ENCODE assay signal across 24 cellular contexts in the genomic region with DNA sequence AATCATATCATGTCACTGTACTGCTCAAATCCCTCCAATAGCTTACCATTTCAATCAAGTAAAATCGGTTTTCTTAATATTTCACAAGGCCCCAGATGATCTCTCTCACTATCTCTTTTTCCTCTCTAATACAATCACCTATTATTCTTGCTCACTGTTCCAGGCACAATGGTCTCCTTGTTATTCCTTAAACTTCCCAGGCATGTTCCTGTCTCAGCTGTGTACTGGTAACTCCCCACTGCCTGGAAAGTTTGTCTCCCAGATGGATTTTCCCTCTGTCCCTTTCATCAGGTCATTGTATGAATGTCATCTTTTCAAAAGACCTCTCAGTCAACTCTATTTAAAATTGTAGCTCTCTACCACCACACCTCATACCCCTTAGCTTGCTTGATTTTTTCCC.
"Had no signal": no experiment of that assay in that cellular context is flagged by ENCODE, and none has a peak within 500 bp of the region (broad histone marks: within the 10 kb centered on the region; RNA-seq: fewer than 3 reads in every experiment).

No MANE protein-coding gene starts in this region.

- H3K79me2 ChIP-seq: hepatocyte had no signal

- H3K36me3 Mint-ChIP-seq: activated CD8-positive, alpha-beta memory T cell treated with anti-CD3 and anti-CD28 coated beads, Interleukin-2, amount 10 ng/mL, durations not matched to agents 7 days and 5 days; activated naive CD4-positive, alpha-beta T cell treated with anti-CD3 and anti-CD28 coated beads, Interleukin-2, amount 50 U/mL, for 72 hours; naive thymus-derived CD8-positive, alpha-beta T cell; WTC11 had no signal

- H3K36me3 ChIP-seq: colonic mucosa, gastrocnemius medialis, thyroid gland, upper lobe of right lung had no signal

- H3K4me2 ChIP-seq: hepatocyte had no signal

- H3K27ac ChIP-seq: colonic mucosa, gastrocnemius medialis, hepatocyte, skin epidermis, thyroid gland, upper lobe of right lung had no signal

- H3K4me1 Mint-ChIP-seq: activated CD8-positive, alpha-beta memory T cell treated with anti-CD3 and anti-CD28 coated beads, Interleukin-2, amount 10 ng/mL, durations not matched to agents 7 days and 5 days; naive thymus-derived CD8-positive, alpha-beta T cell; WTC11 had no signal

- H2AFZ ChIP-seq: hepatocyte had no signal

- H3K9me3 ChIP-seq: colonic mucosa, gastrocnemius medialis, thyroid gland, upper lobe of right lung had no signal

- H3K9me3 Mint-ChIP-seq: activated naive CD4-positive, alpha-beta T cell treated with anti-CD3 and anti-CD28 coated beads, Interleukin-2, amount 50 U/mL, for 72 hours; naive thymus-derived CD8-positive, alpha-beta T cell; stimulated activated naive CD8-positive, alpha-beta T cell treated with anti-CD3 and anti-CD28 coated beads, Interleukin-15, Interleukin-2, amounts not matched to agents 100 ng/mL and 50 ng/mL, for 24 hours had no signal

- H3K27me3 ChIP-seq: colonic mucosa, gastrocnemius medialis, hepatocyte, thyroid gland, upper lobe of right lung had no signal

- H3K27ac Mint-ChIP-seq: activated CD8-positive, alpha-beta memory T cell treated with anti-CD3 and anti-CD28 coated beads, Interleukin-2, amount 10 ng/mL, durations not matched to agents 7 days and 5 days; activated CD8-positive, alpha-beta T cell treated with anti-CD3 and anti-CD28 coated beads, Interleukin-2, amount 10 ng/mL, durations not matched to agents 7 days and 5 days; activated naive CD4-positive, alpha-beta T cell treated with anti-CD3 and anti-CD28 coated beads, Interleukin-2, amount 50 U/mL, for 72 hours; activated T-cell treated with anti-CD3 and anti-CD28 coated beads, Interleukin-2, amount 50 U/mL, for 72 hours; naive thymus-derived CD8-positive, alpha-beta T cell; stimulated activated naive CD8-positive, alpha-beta T cell treated with anti-CD3 and anti-CD28 coated beads, Interleukin-15, Interleukin-2, amounts not matched to agents 100 ng/mL and 50 ng/mL, for 24 hours; WTC11 had no signal

- H3K4me1 ChIP-seq: colonic mucosa, gastrocnemius medialis, thyroid gland, upper lobe of right lung had no signal

- H3K27me3 Mint-ChIP-seq: stimulated activated naive CD8-positive, alpha-beta T cell treated with anti-CD3 and anti-CD28 coated beads, Interleukin-15, Interleukin-2, amounts not matched to agents 100 ng/mL and 50 ng/mL, for 24 hours had no signal

- ATAC-seq: activated CD8-positive, alpha-beta memory T cell treated with anti-CD3 and anti-CD28 coated beads, Interleukin-2, amount 10 ng/mL, durations not matched to agents 7 days and 5 days; activated CD8-positive, alpha-beta T cell treated with anti-CD3 and anti-CD28 coated beads, Interleukin-2, amount 10 ng/mL, durations not matched to agents 7 days and 5 days; activated naive CD4-positive, alpha-beta T cell treated with anti-CD3 and anti-CD28 coated beads, Interleukin-2, amount 50 U/mL, for 72 hours; activated T-cell treated with anti-CD3 and anti-CD28 coated beads, Interleukin-2, amount 50 U/mL, for 72 hours; gastrocnemius medialis; left cardiac atrium; left ventricle myocardium superior; naive thymus-derived CD8-positive, alpha-beta T cell; sciatic nerve; upper lobe of right lung; WTC11 had no signal

- H3K4me3 ChIP-seq: colonic mucosa, gastrocnemius medialis, hepatocyte, skin epidermis, thyroid gland, upper lobe of right lung had no signal

- H3K4me3 Mint-ChIP-seq: activated CD8-positive, alpha-beta memory T cell treated with anti-CD3 and anti-CD28 coated beads, Interleukin-2, amount 10 ng/mL, durations not matched to agents 7 days and 5 days; activated CD8-positive, alpha-beta T cell treated with anti-CD3 and anti-CD28 coated beads, Interleukin-2, amount 10 ng/mL, durations not matched to agents 7 days and 5 days; activated T-cell treated with anti-CD3 and anti-CD28 coated beads, Interleukin-2, amount 50 U/mL, for 72 hours; naive thymus-derived CD8-positive, alpha-beta T cell; stimulated activated naive CD8-positive, alpha-beta T cell treated with anti-CD3 and anti-CD28 coated beads, Interleukin-15, Interleukin-2, amounts not matched to agents 100 ng/mL and 50 ng/mL, for 24 hours; WTC11 had no signal

- DNase-seq: activated CD4-positive, alpha-beta T cell treated with anti-CD3 and anti-CD28 coated beads for 1 hour; activated CD8-positive, alpha-beta memory T cell treated with anti-CD3 and anti-CD28 coated beads, Interleukin-2, amount 10 ng/mL, durations not matched to agents 7 days and 5 days; activated CD8-positive, alpha-beta T cell treated with anti-CD3 and anti-CD28 coated beads, Interleukin-2, amount 10 ng/mL, durations not matched to agents 7 days and 5 days; activated naive CD4-positive, alpha-beta T cell; activated T-cell treated with anti-CD3 and anti-CD28 coated beads, Interleukin-2, amount 50 U/mL, for 72 hours; cerebellar nuclear complex; colonic mucosa; effector memory CD4-positive, alpha-beta T cell; gastrocnemius medialis; left cardiac atrium; left ventricle myocardium superior; naive thymus-derived CD8-positive, alpha-beta T cell; posterior cingulate gyrus; stimulated activated CD4-positive, alpha-beta T cell treated with anti-CD3 and anti-CD28 coated beads, Interleukin-12 subunit alpha, Interleukin-12 subunit beta, amount 100 ng/mL, for 4 hours; stimulated activated CD4-positive, alpha-beta T cell treated with anti-CD3 and anti-CD28 coated beads, Interleukin-4, amount 100 ng/mL, for 1 hour; T-helper 2 cell; thyroid gland; upper lobe of right lung had no signal
